ENCODE assay signal across 14 cellular contexts in the genomic region with DNA sequence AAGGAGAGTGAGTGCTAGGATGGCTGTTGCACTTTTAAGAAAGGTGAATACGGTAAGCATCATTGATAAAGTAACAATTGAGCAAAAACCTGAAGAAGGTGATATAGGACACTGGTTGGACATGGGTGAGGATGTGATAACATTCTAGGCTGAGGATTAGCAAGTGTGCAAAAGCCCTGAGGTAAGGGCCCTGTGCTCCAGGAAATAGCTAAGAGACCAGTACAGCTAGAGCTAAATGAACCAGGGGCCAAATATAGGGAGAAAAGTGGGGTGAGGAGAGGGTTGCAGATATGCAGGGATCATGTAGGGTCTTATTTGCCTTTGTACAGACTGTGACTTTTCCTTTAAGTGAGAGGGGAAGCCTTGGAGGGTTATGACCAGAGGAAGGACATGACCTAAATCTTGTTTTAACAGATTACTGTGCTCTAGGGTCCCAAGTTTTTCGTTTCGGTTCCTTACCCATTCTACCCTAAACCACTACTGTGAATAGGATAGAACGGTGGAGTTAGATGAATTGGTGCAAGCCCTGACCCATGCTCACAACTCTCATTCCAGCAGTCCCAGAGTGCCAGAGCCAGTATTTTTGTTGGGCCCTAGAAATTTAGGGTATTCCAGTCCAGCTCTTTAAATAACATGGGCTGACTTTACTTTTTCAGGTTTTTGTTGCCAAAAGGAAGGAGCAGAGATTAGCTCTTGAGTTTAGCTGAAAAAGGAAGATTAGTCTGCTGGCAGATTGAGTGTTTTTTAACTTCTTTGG. TPM values are rescaled to one million over a fixed set of nuclear protein-coding genes. Genes with fewer than 3 reads are reported as not detected.
A peak's percentile ranks its signal among the peaks of the same experiment; 100 is the strongest.
DNase-seq lines count a peak whose midpoint lies in the region; ATAC-seq and TF ChIP-seq lines count a peak whose summit lies in the region.
"Had no signal": no experiment of that assay in that cellular context is flagged by ENCODE, and none has a peak within 500 bp of the region (broad histone marks: within the 10 kb centered on the region; RNA-seq: fewer than 3 reads in every experiment).

No MANE protein-coding gene starts in this region.

- POLR2A ChIA-PET in PC-9 (lab: Charles Lee; ENCODE audit: unreplicated experiment), result interaction anchor here (0.5 kb wide), 1 partner anchor 481 kb away, joined by 3 read pairs; no protein-coding TSS in a partner anchor

- no peak for TF ChIP-seq CTCF in right atrium auricular region (IDR thresholded peaks at IDR 0.05)
- TF ChIP-seq CTCF in mucosa of descending colon (IDR thresholded peaks at IDR 0.05), result no peak
- TF ChIP-seq CTCF in PC-9 (conservative IDR thresholded peaks at IDR 0.05), result no peak

- H3K27me3 ChIP-seq in right atrium auricular region, result no peaks in the 10 kb centered on the region
- no peaks in the 10 kb centered on the region for H3K27me3 ChIP-seq in aorta (ENCODE audit: control insufficient read depth in 1 of 2, insufficient read depth in 2 of 2, low read length in 1 of 2)
- no peaks in the 10 kb centered on the region for H3K27me3 ChIP-seq in PC-9 (ENCODE audit: insufficient read depth, low read depth)
- H3K27me3 ChIP-seq: esophagus muscularis mucosa had no signal

- intact Hi-C loops in Right ventricle myocardium inferior (cut with DNase I), result no loop called here
- intact Hi-C loops in dendritic cell treated with granulocyte-macrophage colony-stimulating factor and Interleukin-4, amounts not matched to agents 40 ng/mL and 50 ng/mL, for 4 days (cut with micrococcal nuclease), result loop anchor here (10.0 kb wide), 1 partner anchor 327 kb away; no protein-coding TSS in a partner anchor
- intact Hi-C loops in mucosa of descending colon (cut with DNase I, micrococcal nuclease), result no loop called here
- intact Hi-C loops in aorta (cut with DNase I), result no loop called here
- intact Hi-C loops in PC-9 (cut with micrococcal nuclease; ENCODE audit: unreplicated experiment), result no loop called here

- ATAC-seq in Right ventricle myocardium inferior (peak; percentile 63), mucosa of descending colon (peak; percentile 17), aorta (ENCODE audit: low FRiP score) (peak; percentile 89), HG03469 (IDR thresholded peaks at IDR 0.05; ENCODE audit: unreplicated experiment) (no peak)
- ATAC-seq: activated CD8-positive, alpha-beta memory T cell treated with anti-CD3 and anti-CD28 coated beads, Interleukin-2, amount 10 ng/mL, durations not matched to agents 7 days and 5 days had no signal

- peaks cover 4% of the 10 kb centered on the region; the same call in 1 of the 2 replicates for H3F3A ChIP-seq in PC-9 (ENCODE audit: insufficient read depth, low read depth)

- peak overlapping the region; percentile 50 for H3K4me3 Mint-ChIP-seq in dendritic cell treated with granulocyte-macrophage colony-stimulating factor and Interleukin-4, amounts not matched to agents 40 ng/mL and 50 ng/mL, for 4 days
- H3K4me3 Mint-ChIP-seq: activated CD8-positive, alpha-beta memory T cell treated with anti-CD3 and anti-CD28 coated beads, Interleukin-2, amount 10 ng/mL, durations not matched to agents 7 days and 5 days had no signal

- WGBS in aorta, 2 donors, result 19 to 23% methylated on average over 4 of the region's 4 CpGs

- DNase-seq in Right ventricle myocardium inferior (ENCODE audit: missing footprints), result no peak
- no peak for DNase-seq in right atrium auricular region (ENCODE audit: low spot score)
- DNase-seq in mucosa of descending colon, result no peak
- DNase-seq in aorta, result no peak
- no peak for DNase-seq in activated effector memory CD4-positive, alpha-beta T cell treated with Interleukin-2 at 50 U/mL for 16 hours
- DNase-seq in PC-9, result no peak
- DNase-seq: activated CD8-positive, alpha-beta memory T cell treated with anti-CD3 and anti-CD28 coated beads, Interleukin-2, amount 10 ng/mL, durations not matched to agents 7 days and 5 days; GDM1; NCI-H146; stimulated activated CD4-positive, alpha-beta T cell treated with anti-CD3 and anti-CD28 coated beads, Interleukin-4, amount 100 ng/mL, for 24 hours had no signal

- no peaks in the 10 kb centered on the region for H3K9me2 ChIP-seq in PC-9 (ENCODE audit: insufficient read depth)

- CTCF ChIA-PET in PC-9 (lab: Charles Lee), result interaction anchor here (0.9 kb wide), 1 partner anchor 24 kb away, joined by 6 read pairs; no protein-coding TSS in a partner anchor

- H3K36me3 ChIP-seq in right atrium auricular region (no peaks in the 10 kb centered on the region), mucosa of descending colon (ENCODE audit: low read depth) (no peaks in the 10 kb centered on the region), aorta (ENCODE audit: control insufficient read depth in 1 of 2, insufficient read depth in 2 of 2, low read length in 1 of 2) (no peaks in the 10 kb centered on the region), PC-9 (ENCODE audit: low read depth) (no peaks in the 10 kb centered on the region; the same call in 1 of the 2 replicates)
- H3K36me3 ChIP-seq: esophagus muscularis mucosa had no signal

- H3K4me1 ChIP-seq in right atrium auricular region (peaks cover 0 to 66% of the 10 kb centered on the region in 2 donors), mucosa of descending colon (ENCODE audit: low read depth) (peaks cover 20% of the 10 kb centered on the region), aorta (ENCODE audit: control insufficient read depth in 1 of 2, insufficient read depth in 2 of 2, low read length in 2 of 2) (peaks cover 8 to 25% of the 10 kb centered on the region in 2 donors), PC-9 (replicated peaks; ENCODE audit: insufficient read depth) (peaks cover 8% of the 10 kb centered on the region; the same call in 1 of the 2 replicates)

- H3K27ac ChIP-seq in right atrium auricular region (no peak overlapping the region), aorta (ENCODE audit: low read depth in 1 of 2, low read length in 2 of 2) (no peak overlapping the region), PC-9 (no peak overlapping the region)

- H3K36me3 Mint-ChIP-seq in dendritic cell treated with granulocyte-macrophage colony-stimulating factor and Interleukin-4, amounts not matched to agents 40 ng/mL and 50 ng/mL, for 4 days (ENCODE audit: low read depth), result peaks cover 23% of the 10 kb centered on the region

- peaks cover 85% of the 10 kb centered on the region for H3K4me1 Mint-ChIP-seq in dendritic cell treated with granulocyte-macrophage colony-stimulating factor and Interleukin-4, amounts not matched to agents 40 ng/mL and 50 ng/mL, for 4 days (ENCODE audit: low read depth)

- no peak overlapping the region for H3K4me2 ChIP-seq in PC-9

- peaks cover 100% of the 10 kb centered on the region for H3K79me2 ChIP-seq in PC-9 (ENCODE audit: low read depth)

- no peaks in the 10 kb centered on the region for H3K9me3 ChIP-seq in right atrium auricular region
- no peaks in the 10 kb centered on the region for H3K9me3 ChIP-seq in mucosa of descending colon
- H3K9me3 ChIP-seq in aorta (ENCODE audit: control insufficient read depth, low read length), result no peaks in the 10 kb centered on the region
- H3K9me3 ChIP-seq in PC-9 (ENCODE audit: insufficient read depth, low read depth), result no peaks in the 10 kb centered on the region
- H3K9me3 ChIP-seq: esophagus muscularis mucosa had no signal

- peak overlapping the region; percentile 66 for H3K27ac Mint-ChIP-seq in dendritic cell treated with granulocyte-macrophage colony-stimulating factor and Interleukin-4, amounts not matched to agents 40 ng/mL and 50 ng/mL, for 4 days
- H3K27ac Mint-ChIP-seq: activated CD8-positive, alpha-beta memory T cell treated with anti-CD3 and anti-CD28 coated beads, Interleukin-2, amount 10 ng/mL, durations not matched to agents 7 days and 5 days had no signal

- H3K27me3 Mint-ChIP-seq in dendritic cell treated with granulocyte-macrophage colony-stimulating factor and Interleukin-4, amounts not matched to agents 40 ng/mL and 50 ng/mL, for 4 days, result no peaks in the 10 kb centered on the region
- H3K27me3 Mint-ChIP-seq: activated CD8-positive, alpha-beta memory T cell treated with anti-CD3 and anti-CD28 coated beads, Interleukin-2, amount 10 ng/mL, durations not matched to agents 7 days and 5 days had no signal

- H2AFZ ChIP-seq in PC-9, result no peak overlapping the region

- H3K4me3 ChIP-seq in right atrium auricular region, result no peak overlapping the region
- no peak overlapping the region for H3K4me3 ChIP-seq in mucosa of descending colon
- peak overlapping the region in 1 of 2 donors; percentile 31 for H3K4me3 ChIP-seq in aorta (ENCODE audit: low read length in 2 of 2)
- H3K4me3 ChIP-seq in PC-9, result no peak overlapping the region

- H3K9me3 Mint-ChIP-seq in dendritic cell treated with granulocyte-macrophage colony-stimulating factor and Interleukin-4, amounts not matched to agents 40 ng/mL and 50 ng/mL, for 4 days, result no peaks in the 10 kb centered on the region

- no TSS peak for BruUV-seq in PC-9 (replicated peaks; lab: Mats Ljungman, UMichigan)

- H4K20me1 ChIP-seq in PC-9 (ENCODE audit: insufficient read depth), result peaks cover 36% of the 10 kb centered on the region

RNA-seq across cellular contexts. Expression of gene MAPK14, which starts 10.7 kb away (rescaled TPM):
- total RNA-seq in Right ventricle myocardium inferior (27.1 TPM), right atrium auricular region (10 to 100 TPM; 39.1 to 46.7 TPM), mucosa of descending colon (10 to 100 TPM; 56.1 to 67.7 (median 63.2) TPM), aorta (10 to 100 TPM; 52.6 to 62.0 TPM), PC-9 (2021) (60.4 and 70.7 TPM in 2 replicates)
- polyA plus RNA-seq in aorta, result 10 to 100 TPM; 19.8 to 24.5 TPM

RNA-seq across cellular contexts. Expression of gene SLC26A8, which starts 13.9 kb away (rescaled TPM):
- total RNA-seq in Right ventricle myocardium inferior (not detected), right atrium auricular region (not detected), mucosa of descending colon (1 to 10 TPM in 1 of 3 donors, under 1 TPM in 2; 0.28 to 1.0 (median 0.35) TPM), aorta (under 1 TPM; 0.26 to 0.33 TPM), PC-9 (2021) (not detected in 2 replicates)
- polyA plus RNA-seq in aorta, result not detected
- total RNA-seq: activated CD8-positive, alpha-beta memory T cell treated with anti-CD3 and anti-CD28 coated beads, Interleukin-2, amount 10 ng/mL, durations not matched to agents 7 days and 5 days; HT-29 had no signal
